In genomic region chr1:204517382-204517781, GRCh38 we compare ENCODE assay signal across 8 cellular contexts. TPM values are rescaled to one million over a fixed set of nuclear protein-coding genes. Genes with fewer than 3 reads are reported as not detected.
A peak's percentile ranks its signal among the peaks of the same experiment; 100 is the strongest.
DNase-seq lines count a peak whose midpoint lies in the region; TF ChIP-seq lines count a peak whose summit lies in the region.
"Not testable (repeated sequence)": the region's sequence is repeated elsewhere in the genome, so short reads cannot be mapped to it uniquely, and the experiment has no call there.

No MANE protein-coding gene starts in this region.

- H2BK12ac ChIP-seq in neuronal stem cell (ENCODE audit: low read length), result not testable (repeated sequence)

- not testable (repeated sequence) for H3K36me3 ChIP-seq in ACC112 (ENCODE audit: insufficient read depth, low read length); iPS-18a (ENCODE audit: control insufficient read depth, low read depth, low read length)
- H3K36me3 ChIP-seq in OCI-LY7 (ENCODE audit: insufficient read depth, low read length) (peaks cover 42% of the 10 kb centered on the region), neuronal stem cell (replicated peaks in 1 of 2; ENCODE audit: control insufficient read depth in 2 of 2, insufficient read depth in 2 of 2, low read length in 2 of 2) (peaks cover 5 to 39% of the 10 kb centered on the region in 2 donors)

- POLR2A ChIA-PET in OCI-LY7 (lab: Charles Lee), result interaction anchor here (0.5 to 7.6 kb wide), 8 partner anchors 8 to 1162 kb away, joined by 3 to 131 read pairs (median 4); no protein-coding TSS in a partner anchor

- H3K9me3 Mint-ChIP-seq in endothelial cell (ENCODE audit: unreplicated experiment), result not testable (repeated sequence)

- BruUV-seq in OCI-LY7 (replicated peaks; lab: Mats Ljungman, UMichigan), result not testable (repeated sequence)

- H2BK15ac ChIP-seq in neuronal stem cell (ENCODE audit: low read length), result not testable (repeated sequence)

- not testable (repeated sequence) for H3K27ac ChIP-seq in ACC112 (ENCODE audit: low read depth, low read length); iPS-18a (ENCODE audit: low read length); neuronal stem cell (replicated peaks; ENCODE audit: low read length)
- H3K27ac ChIP-seq in OCI-LY7 (ENCODE audit: low read depth, low read length, poor library complexity, severe bottlenecking), result peak overlapping the region; percentile 100

- CTCF ChIA-PET in OCI-LY7 (lab: Charles Lee; ENCODE audit: unreplicated experiment), result interaction anchor here (1.1 kb wide), 1 partner anchor 246 kb away, joined by 3 read pairs; no protein-coding TSS in a partner anchor

- not testable (repeated sequence) for H2BK120ac ChIP-seq in neuronal stem cell (ENCODE audit: low read depth, low read length)

- not testable (repeated sequence) for H3K4ac ChIP-seq in neuronal stem cell (ENCODE audit: low read length)

- H3K4me3 Mint-ChIP-seq in endothelial cell (ENCODE audit: unreplicated experiment), result not testable (repeated sequence)

- H2AK5ac ChIP-seq in neuronal stem cell (ENCODE audit: low read depth, low read length), result not testable (repeated sequence)

- H3K4me2 ChIP-seq in OCI-LY7 (ENCODE audit: low read length), result peak overlapping the region; percentile 85
- peak overlapping the region; percentile 14 for H3K4me2 ChIP-seq in neuronal stem cell (ENCODE audit: insufficient read depth, low read length, poor library complexity, severe bottlenecking)

- not testable (repeated sequence) for H3K27me3 Mint-ChIP-seq in endothelial cell (ENCODE audit: unreplicated experiment)

- peak overlapping the region; percentile 48 for H3K27ac Mint-ChIP-seq in endothelial cell (ENCODE audit: unreplicated experiment)

- H3K9me2 ChIP-seq in OCI-LY7 (ENCODE audit: insufficient read depth, low read length), result not testable (repeated sequence)

- not testable (repeated sequence) for H3K14ac ChIP-seq in neuronal stem cell (ENCODE audit: low read length)

- peaks cover 12% of the 10 kb centered on the region for H3K36me3 Mint-ChIP-seq in endothelial cell (ENCODE audit: low read depth, unreplicated experiment)

- peak overlapping the region; percentile 90 for H3K4me3 ChIP-seq in ACC112 (ENCODE audit: low read depth, low read length)
- H3K4me3 ChIP-seq in GM12875 (ENCODE audit: low read depth, low read length), result peak overlapping the region; percentile 75
- peak overlapping the region; percentile 88 for H3K4me3 ChIP-seq in OCI-LY7 (ENCODE audit: low read depth, low read length, poor library complexity, severe bottlenecking)
- peak overlapping the region; percentile 93 for H3K4me3 ChIP-seq in iPS-18a (ENCODE audit: low read length)
- peak overlapping the region in 1 of 2 donors; percentile 65 for H3K4me3 ChIP-seq in neuronal stem cell (ENCODE audit: low read length in 2 of 2)

- H3K79me1 ChIP-seq in neuronal stem cell (ENCODE audit: low read depth, low read length), result peaks cover 12% of the 10 kb centered on the region

- H3K18ac ChIP-seq in neuronal stem cell (ENCODE audit: low read length), result not testable (repeated sequence)

- peak overlapping the region; percentile 94 for H3K9ac ChIP-seq in iPS-18a (ENCODE audit: low read length)
- not testable (repeated sequence) for H3K9ac ChIP-seq in neuronal stem cell (ENCODE audit: low read depth, low read length, poor library complexity)

- H4K8ac ChIP-seq in neuronal stem cell (ENCODE audit: low read depth, low read length), result not testable (repeated sequence)

- H3K79me2 ChIP-seq in ACC112 (ENCODE audit: control insufficient read depth, insufficient read depth, low read length, unreplicated experiment) (peaks cover 59% of the 10 kb centered on the region), OCI-LY7 (ENCODE audit: insufficient read depth, low read depth, low read length) (peaks cover 55% of the 10 kb centered on the region)

- intact Hi-C loops in OCI-LY7 (cut with micrococcal nuclease; ENCODE audit: unreplicated experiment), result loop anchor here (5.0 to 10.0 kb wide), 3 partner anchors 767 to 1225 kb away; no protein-coding TSS in a partner anchor

- H4K20me1 ChIP-seq in OCI-LY7 (ENCODE audit: insufficient read depth, low read length), result not testable (repeated sequence)

- peaks cover 15% of the 10 kb centered on the region; the same call in 1 of the 2 replicates for H3K9me3 ChIP-seq in OCI-LY7 (ENCODE audit: low read length)
- H3K9me3 ChIP-seq in iPS-18a (ENCODE audit: control insufficient read depth, low read depth, low read length); neuronal stem cell (replicated peaks in 1 of 2; ENCODE audit: control insufficient read depth in 2 of 2, insufficient read depth in 1 of 2, low read depth in 1 of 2, low read length in 2 of 2): not testable (repeated sequence)

- not testable (repeated sequence) for H3K23ac ChIP-seq in neuronal stem cell (ENCODE audit: low read depth, low read length, poor library complexity)

- not testable (repeated sequence) for H3K27me3 ChIP-seq in ACC112 (ENCODE audit: insufficient read depth, low read length); iPS-18a (ENCODE audit: control insufficient read depth, insufficient read depth, low read length); neuronal stem cell (ENCODE audit: control insufficient read depth in 3 of 3, insufficient read depth in 3 of 3, low read depth in 1 of 3, low read length in 3 of 3)

- not testable (repeated sequence) for H3K4me1 Mint-ChIP-seq in endothelial cell (ENCODE audit: unreplicated experiment)

- H3K4me1 ChIP-seq in ACC112 (ENCODE audit: control insufficient read depth, insufficient read depth, low read length, unreplicated experiment) (peaks cover 12% of the 10 kb centered on the region), OCI-LY7 (ENCODE audit: insufficient read depth, low read length, poor library complexity, severe bottlenecking) (peaks cover 85% of the 10 kb centered on the region)
- H3K4me1 ChIP-seq in iPS-18a (ENCODE audit: control insufficient read depth, low read depth, low read length); neuronal stem cell (ENCODE audit: control insufficient read depth in 2 of 2, insufficient read depth in 1 of 2, low read depth in 1 of 2, low read length in 2 of 2): not testable (repeated sequence)

- not testable (repeated sequence) for H2BK5ac ChIP-seq in neuronal stem cell (ENCODE audit: low read length)

- TF ChIP-seq CTCF in GM12875 (IDR thresholded peaks at IDR 0.05; ENCODE audit: borderline replicate concordance, insufficient read depth, low read depth, low read length); OCI-LY7 (conservative IDR thresholded peaks at IDR 0.05; ENCODE audit: low read length); endothelial cell (IDR thresholded peaks at IDR 0.05; ENCODE audit: unreplicated experiment): not testable (repeated sequence)

- not testable (repeated sequence) for DNase-seq in OCI-LY7 (ENCODE audit: low spot score); endothelial cell (ENCODE audit: low spot score); neuronal stem cell (ENCODE audit: low spot score)
- peak; percentile 25 for DNase-seq in activated naive CD4-positive, alpha-beta T cell treated with Interleukin-2 at 50 U/mL for 16 hours
- peak; percentile 61 for DNase-seq in stimulated activated CD8-positive, alpha-beta memory T cell treated with anti-CD3 and anti-CD28 coated beads, Interleukin-4, amount 100 ng/mL, for 48 hours

- H2AFZ ChIP-seq in ACC112 (ENCODE audit: low read length, unreplicated experiment); OCI-LY7 (ENCODE audit: low read length); neuronal stem cell (ENCODE audit: low read length): not testable (repeated sequence)

- not testable (repeated sequence) for H4K91ac ChIP-seq in neuronal stem cell (ENCODE audit: low read depth, low read length, poor library complexity)

- no CpG with 5 or more reads among the region's 19 CpGs for WGBS in neuronal stem cell (ENCODE audit: extremely low coverage in 2 of 2, insufficient read length in 2 of 2, insufficient replicate concordance in 1 of 2), 2 donors

RNA-seq across cellular contexts. Expression of gene MDM4, which starts 1.2 kb away (rescaled TPM):
- 102 and 120 TPM in 2 replicates for total RNA-seq in OCI-LY7 (2014; rRNA removed; shearing (Covaris generic))
- total RNA-seq in OCI-LY7 (2022), result 282 and 343 TPM in 2 replicates
- 57.8 TPM for total RNA-seq in endothelial cell (ENCODE audit: unreplicated experiment)
- 18.0 TPM for polyA plus RNA-seq in neuronal stem cell (2013, experiment 1 of 2)
- 21.9 TPM for polyA plus RNA-seq in neuronal stem cell (2013, experiment 2 of 2)

RNA-seq across cellular contexts. Expression of gene PIK3C2B, which starts 22.8 kb away (rescaled TPM):
- 11.9 and 12.5 TPM in 2 replicates for total RNA-seq in OCI-LY7 (2014; rRNA removed; shearing (Covaris generic))
- total RNA-seq in OCI-LY7 (2022), result 36.3 and 43.9 TPM in 2 replicates
- total RNA-seq in endothelial cell (ENCODE audit: unreplicated experiment), result 256 TPM
- polyA plus RNA-seq in neuronal stem cell (2013, experiment 1 of 2), result 15.3 TPM
- 16.6 TPM for polyA plus RNA-seq in neuronal stem cell (2013, experiment 2 of 2)
